ENCODE assay signal across 19 cellular contexts in genomic region chr5:79703381-79703645, GRCh38.
"Had no signal": no experiment of that assay in that cellular context is flagged by ENCODE, and none has a peak within 500 bp of the region (broad histone marks: within the 10 kb centered on the region; RNA-seq: fewer than 3 reads in every experiment).

No MANE protein-coding gene starts in this region.

- DNase-seq: dorsolateral prefrontal cortex; effector CD4-positive, alpha-beta T cell; hippocampal formation; left colon; naive B cell; stimulated activated naive CD4-positive, alpha-beta T cell treated with Interleukin-2 at 50 U/mL for 16 hours; stomach had no signal

- H3K9me3 Mint-ChIP-seq: natural killer cell treated with Interleukin-12 subunit alpha and Interleukin-12 subunit beta and Interleukin-15 and Interleukin-18, amount 100 ng/mL, for 72 hours; stimulated activated effector memory CD8-positive, alpha-beta T cell treated with anti-CD3 and anti-CD28 coated beads, Interleukin-12 subunit alpha, Interleukin-12 subunit beta, amount 100 ng/mL, for 72 hours had no signal

- H3K27ac Mint-ChIP-seq: stimulated activated effector memory CD8-positive, alpha-beta T cell treated with anti-CD3 and anti-CD28 coated beads, Interleukin-12 subunit alpha, Interleukin-12 subunit beta, amount 100 ng/mL, for 72 hours had no signal

- H3K36me3 Mint-ChIP-seq: naive B cell; natural killer cell treated with Interleukin-12 subunit alpha and Interleukin-12 subunit beta and Interleukin-15 and Interleukin-18, amount 100 ng/mL, for 72 hours; stimulated activated effector memory CD8-positive, alpha-beta T cell treated with anti-CD3 and anti-CD28 coated beads, Interleukin-12 subunit alpha, Interleukin-12 subunit beta, amount 100 ng/mL, for 72 hours had no signal

- H3K4me1 Mint-ChIP-seq: neural crest cell; stimulated activated effector memory CD8-positive, alpha-beta T cell treated with anti-CD3 and anti-CD28 coated beads, Interleukin-12 subunit alpha, Interleukin-12 subunit beta, amount 100 ng/mL, for 72 hours had no signal

- H3K4me1 ChIP-seq: prostate gland, stomach, vagina had no signal

- H3K4me2 ChIP-seq: smooth muscle cell had no signal

- H3K27ac ChIP-seq: dorsolateral prefrontal cortex, neutrophil, prostate gland, right lobe of liver, stomach, vagina had no signal

- ATAC-seq: left colon; mucosa of descending colon; stimulated activated effector memory CD8-positive, alpha-beta T cell treated with anti-CD3 and anti-CD28 coated beads, Interleukin-12 subunit alpha, Interleukin-12 subunit beta, amount 100 ng/mL, for 72 hours had no signal

- H3K27me3 ChIP-seq: dorsolateral prefrontal cortex, neutrophil, right lobe of liver, stomach, thyroid gland, vagina had no signal

- H3K36me3 ChIP-seq: neutrophil, prostate gland, right lobe of liver, stomach, thyroid gland, vagina had no signal

- H3K4me3 Mint-ChIP-seq: mesothelial cell of epicardium; naive B cell; natural killer cell treated with Interleukin-12 subunit alpha and Interleukin-12 subunit beta and Interleukin-15 and Interleukin-18, amount 100 ng/mL, for 72 hours; neural crest cell; stimulated activated effector memory CD8-positive, alpha-beta T cell treated with anti-CD3 and anti-CD28 coated beads, Interleukin-12 subunit alpha, Interleukin-12 subunit beta, amount 100 ng/mL, for 72 hours had no signal

- H3K9me3 ChIP-seq: mucosa of descending colon, neutrophil, prostate gland, right lobe of liver, thyroid gland, vagina had no signal

- H3K4me3 ChIP-seq: dorsolateral prefrontal cortex, lung, mucosa of descending colon, prostate gland, right lobe of liver, smooth muscle cell, stomach, thyroid gland, vagina had no signal

- H3K27me3 Mint-ChIP-seq: naive B cell; natural killer cell treated with Interleukin-12 subunit alpha and Interleukin-12 subunit beta and Interleukin-15 and Interleukin-18, amount 100 ng/mL, for 72 hours had no signal
